In the genomic region with DNA sequence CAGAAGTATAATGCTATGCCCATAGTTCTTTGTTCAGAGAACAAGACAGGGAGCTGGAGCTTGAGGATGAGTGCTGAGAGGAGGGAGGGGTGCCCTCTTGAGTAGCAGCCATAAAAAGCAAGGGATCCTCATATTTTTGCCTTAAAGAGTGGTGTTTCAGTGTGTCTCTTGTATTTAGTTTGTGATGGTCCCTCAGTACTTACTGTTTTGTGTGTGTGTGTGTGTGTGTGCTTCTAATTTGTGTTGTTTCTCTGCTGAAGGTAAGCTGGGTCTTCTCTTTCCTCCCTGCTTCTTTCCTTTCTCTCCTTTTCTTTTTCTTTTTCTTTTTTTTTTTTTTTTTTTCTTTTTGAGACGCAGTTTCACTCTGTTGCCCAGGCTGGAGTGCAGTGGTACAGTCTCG, we compare ENCODE assay signal across 26 cellular contexts. TPM values are rescaled to one million over a fixed set of nuclear protein-coding genes. Genes with fewer than 3 reads are reported as not detected.
DNase-seq lines count a peak whose midpoint lies in the region; ATAC-seq and TF ChIP-seq lines count a peak whose summit lies in the region.
"Had no signal": no experiment of that assay in that cellular context is flagged by ENCODE, and none has a peak within 500 bp of the region (broad histone marks: within the 10 kb centered on the region; RNA-seq: fewer than 3 reads in every experiment).

No MANE protein-coding gene starts in this region.

- H3K9me3 Mint-ChIP-seq in brain: peaks cover 0 to 2% (median 1%) of the 10 kb centered on the region in 5 experiments
- H3K9me3 Mint-ChIP-seq in endothelial cell (ENCODE audit: unreplicated experiment): no peaks in the 10 kb centered on the region
- H3K9me3 Mint-ChIP-seq: stimulated activated naive CD8-positive, alpha-beta T cell treated with anti-CD3 and anti-CD28 coated beads, Interleukin-15, Interleukin-2, amounts not matched to agents 100 ng/mL and 50 ng/mL, for 24 hours; T-helper 2 cell treated with Interferon-gamma antibody and Interleukin-4, amounts not matched to agents 5 μg/mL and 100 μg/mL, for 36 hours had no signal

- H3K4me3 Mint-ChIP-seq in brain (peak overlapping the region in 4 of 5 experiments; percentile 40 to 89 (median 70)), endothelial cell (ENCODE audit: unreplicated experiment) (no peak overlapping the region)
- H3K4me3 Mint-ChIP-seq: stimulated activated naive CD8-positive, alpha-beta T cell treated with anti-CD3 and anti-CD28 coated beads, Interleukin-15, Interleukin-2, amounts not matched to agents 100 ng/mL and 50 ng/mL, for 24 hours; T-helper 2 cell treated with Interferon-gamma antibody and Interleukin-4, amounts not matched to agents 5 μg/mL and 100 μg/mL, for 36 hours had no signal

- ATAC-seq in lower lobe of right lung: no peak
- no peak for ATAC-seq in upper lobe of right lung
- no peak for ATAC-seq in GM18868 (IDR thresholded peaks at IDR 0.05; ENCODE audit: unreplicated experiment)
- ATAC-seq: pancreas, right cardiac atrium had no signal

- H3K27ac Mint-ChIP-seq in brain (peak overlapping the region in 3 of 5 experiments; percentile 60 to 91 (median 85)), endothelial cell (ENCODE audit: unreplicated experiment) (no peak overlapping the region)
- H3K27ac Mint-ChIP-seq: stimulated activated naive CD8-positive, alpha-beta T cell treated with anti-CD3 and anti-CD28 coated beads, Interleukin-15, Interleukin-2, amounts not matched to agents 100 ng/mL and 50 ng/mL, for 24 hours; T-helper 2 cell treated with Interferon-gamma antibody and Interleukin-4, amounts not matched to agents 5 μg/mL and 100 μg/mL, for 36 hours had no signal

- H3K4me3 ChIP-seq in left ventricle myocardium inferior (peak overlapping the region; percentile 85), lower lobe of right lung (peak overlapping the region; percentile 11), upper lobe of right lung (peak overlapping the region; percentile 80)
- H3K4me3 ChIP-seq: adrenal gland, pancreas, PC-9, smooth muscle cell, testis had no signal

- no peaks in the 10 kb centered on the region for H3K27me3 ChIP-seq in left ventricle myocardium inferior (ENCODE audit: low read depth)
- no peaks in the 10 kb centered on the region for H3K27me3 ChIP-seq in lower lobe of right lung (ENCODE audit: low read depth)
- H3K27me3 ChIP-seq in upper lobe of right lung: no peaks in the 10 kb centered on the region
- H3K27me3 ChIP-seq: adrenal gland, brain microvascular endothelial cell, pancreas, testis had no signal

- no peaks in the 10 kb centered on the region for H3K36me3 ChIP-seq in left ventricle myocardium inferior
- peaks cover 27% of the 10 kb centered on the region for H3K36me3 ChIP-seq in lower lobe of right lung
- peaks cover 14% of the 10 kb centered on the region for H3K36me3 ChIP-seq in upper lobe of right lung
- H3K36me3 ChIP-seq: adrenal gland, BE2C, brain microvascular endothelial cell, pancreas had no signal

- DNase-seq in left ventricle myocardium inferior (no peak), cardiac septum (ENCODE audit: low spot score) (no peak), lower lobe of right lung (no peak), upper lobe of right lung (no peak), endothelial cell (ENCODE audit: low spot score) (no peak), epidermal melanocyte (ENCODE audit: insufficient read length, low spot score) (no peak)
- DNase-seq: activated CD4-positive, alpha-beta T cell treated with anti-CD3 and anti-CD28 coated beads, Interleukin-2, amount 50 U/mL, for 48 hours; activated CD4-positive, CD25-positive, alpha-beta regulatory T cell treated with anti-CD3 and anti-CD28 coated beads, Interleukin-2, amount 50 U/mL, for 72 hours; activated naive CD4-positive, alpha-beta T cell treated with Interleukin-2 at 50 U/mL for 16 hours; BE2C; brain microvascular endothelial cell; effector CD4-positive, alpha-beta T cell; NCI-H2029; NCI-H526 treated with DMSO at 0.1 percent for 48 hours; pancreas; PC-9; right cardiac atrium; stimulated activated CD4-positive, alpha-beta T cell treated with anti-CD3 and anti-CD28 coated beads, Interleukin-1b, Interleukin-23, amount 100 ng/mL, for 48 hours had no signal

- TF ChIP-seq CTCF in left ventricle myocardium inferior (IDR thresholded peaks at IDR 0.05; ENCODE audit: borderline replicate concordance): no peak
- no peak for TF ChIP-seq CTCF in brain (conservative IDR thresholded peaks at IDR 0.05)
- TF ChIP-seq CTCF in lower lobe of right lung (IDR thresholded peaks at IDR 0.05): no peak
- TF ChIP-seq CTCF in upper lobe of right lung (IDR thresholded peaks at IDR 0.05): no peak
- no peak for TF ChIP-seq CTCF in endothelial cell (IDR thresholded peaks at IDR 0.05; ENCODE audit: unreplicated experiment)

- peaks cover 53% of the 10 kb centered on the region for H3K27me3 Mint-ChIP-seq in brain
- peaks cover 11% of the 10 kb centered on the region for H3K27me3 Mint-ChIP-seq in endothelial cell (ENCODE audit: unreplicated experiment)
- H3K27me3 Mint-ChIP-seq: stimulated activated naive CD8-positive, alpha-beta T cell treated with anti-CD3 and anti-CD28 coated beads, Interleukin-15, Interleukin-2, amounts not matched to agents 100 ng/mL and 50 ng/mL, for 24 hours had no signal

- H3K36me3 Mint-ChIP-seq in brain (no peaks in the 10 kb centered on the region), endothelial cell (ENCODE audit: low read depth, unreplicated experiment) (peaks cover 2% of the 10 kb centered on the region)

- H3K27ac ChIP-seq in left ventricle myocardium inferior (replicated peaks) (peak overlapping the region; percentile 100), lower lobe of right lung (no peak overlapping the region), upper lobe of right lung (no peak overlapping the region)
- H3K27ac ChIP-seq: adrenal gland, brain microvascular endothelial cell, KMS-11, PC-9 had no signal

- intact Hi-C loops in left ventricle myocardium inferior (cut with micrococcal nuclease) (no loop called here), cardiac septum (cut with DNase I) (loop anchor here (2.0 kb wide), 1 partner anchor 153 kb away; no protein-coding TSS in a partner anchor), lower lobe of right lung (cut with DNase I) (no loop called here), upper lobe of right lung (cut with DNase I) (no loop called here)

- peaks cover 85% of the 10 kb centered on the region for H3K4me1 ChIP-seq in left ventricle myocardium inferior
- H3K4me1 ChIP-seq in lower lobe of right lung: peaks cover 59% of the 10 kb centered on the region
- H3K4me1 ChIP-seq in upper lobe of right lung: peaks cover 39% of the 10 kb centered on the region
- H3K4me1 ChIP-seq: BE2C had no signal

- H3K9me3 ChIP-seq in left ventricle myocardium inferior (replicated peaks) (no peaks in the 10 kb centered on the region), lower lobe of right lung (no peaks in the 10 kb centered on the region), upper lobe of right lung (no peaks in the 10 kb centered on the region)
- H3K9me3 ChIP-seq: adrenal gland, BE2C, pancreas, testis had no signal

- H3K4me1 Mint-ChIP-seq in brain (peaks cover 39% of the 10 kb centered on the region), endothelial cell (ENCODE audit: unreplicated experiment) (peaks cover 3% of the 10 kb centered on the region)

RNA-seq across cellular contexts. Expression of gene EVA1C, which starts 3.5 kb away (rescaled TPM):
- total RNA-seq in left ventricle myocardium inferior: 13.9 TPM
- total RNA-seq in cardiac septum: 15.4 TPM
- polyA plus RNA-seq in brain (ENCODE audit: insufficient read depth, low read depth, low replicate concordance): 14.1 TPM
- total RNA-seq in lower lobe of right lung: 31.8 TPM
- 55.4 TPM for total RNA-seq in upper lobe of right lung
- total RNA-seq in endothelial cell (ENCODE audit: unreplicated experiment): 1.1 TPM

RNA-seq across cellular contexts. Expression of gene URB1, which starts 23.2 kb away (rescaled TPM):
- total RNA-seq in left ventricle myocardium inferior: 13.8 TPM
- total RNA-seq in cardiac septum: 10.5 TPM
- polyA plus RNA-seq in brain (ENCODE audit: insufficient read depth, low read depth, low replicate concordance): 8.1 TPM
- 10.3 TPM for total RNA-seq in lower lobe of right lung
- total RNA-seq in upper lobe of right lung: 14.3 TPM
- total RNA-seq in endothelial cell (ENCODE audit: unreplicated experiment): 10.6 TPM

Comparison
In these comparisons a context has a peak if more than half of its experiments do, and no peak if none do; other contexts are left out.
1. H3K4me3 ChIP-seq: peak in every context shown above with its lines; median percentile 85 in left ventricle myocardium inferior; 80 in upper lobe of right lung; 11 in lower lobe of right lung.